In the genomic region with DNA sequence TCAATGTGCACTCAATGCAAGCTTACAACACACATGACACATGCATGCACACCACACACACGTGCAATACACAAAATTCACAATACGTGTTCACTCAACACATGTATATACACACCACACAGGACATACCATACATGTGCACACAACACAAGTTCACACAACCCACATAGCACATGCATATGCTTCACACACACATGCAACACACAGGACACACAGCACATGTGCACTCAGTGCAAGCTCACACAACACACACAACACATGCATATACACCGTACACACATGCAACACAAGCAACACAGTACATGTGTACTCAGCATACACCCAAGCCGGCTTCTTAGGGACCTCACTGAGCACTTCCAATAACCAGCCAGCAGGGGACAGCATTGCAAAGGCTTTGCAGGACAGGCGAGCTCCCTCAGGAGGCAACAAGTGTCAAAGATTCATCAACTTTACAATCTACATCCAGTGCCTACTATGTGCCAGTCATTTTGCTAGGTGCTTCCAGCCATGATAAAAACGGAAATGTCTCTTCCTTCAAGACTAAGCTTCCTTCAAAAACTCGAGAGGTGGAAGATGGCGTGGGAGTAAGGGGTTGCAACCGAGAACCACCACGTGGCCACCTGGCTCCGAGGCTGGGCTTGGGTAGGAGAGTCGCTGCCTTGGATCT, we compare ENCODE assay signal across 8 cellular contexts.
DNase-seq lines count a peak whose midpoint lies in the region; ATAC-seq and TF ChIP-seq lines count a peak whose summit lies in the region.

No MANE protein-coding gene starts in this region.

- H3K9ac ChIP-seq in adipocyte (ENCODE audit: low read length) = no peak overlapping the region

- H3K27me3 ChIP-seq in adipocyte (replicated peaks; ENCODE audit: control insufficient read depth, insufficient read depth, low read length) = peaks cover 18% of the 10 kb centered on the region
- no peaks in the 10 kb centered on the region for H3K27me3 ChIP-seq in left ventricle myocardium inferior (ENCODE audit: low read depth)

- H3K9me3 Mint-ChIP-seq in T-cell = no peaks in the 10 kb centered on the region

- H3K36me3 Mint-ChIP-seq in T-cell = no peaks in the 10 kb centered on the region

- DNase-seq in EL (peak; percentile 70), M059J (ENCODE audit: low read depth) (peak; percentile 65), T-cell (peak; percentile 43 to 78 (median 68)), adipocyte (ENCODE audit: low read depth) (peak; percentile 92), left ventricle myocardium inferior (peak; percentile 73), retinal pigment epithelial cell (ENCODE audit: low read depth) (no peak)

- H3K9me3 ChIP-seq in adipocyte (ENCODE audit: control insufficient read depth, low read length) = no peaks in the 10 kb centered on the region
- no peaks in the 10 kb centered on the region for H3K9me3 ChIP-seq in left ventricle myocardium inferior (replicated peaks)

- H3K4me1 Mint-ChIP-seq in T-cell = peaks cover 7 to 13% (median 12%) of the 10 kb centered on the region in 3 donors

- H3K4me1 ChIP-seq in adipocyte (ENCODE audit: control insufficient read depth, insufficient read depth, low read length) (peaks cover 35% of the 10 kb centered on the region), left ventricle myocardium inferior (peaks cover 36% of the 10 kb centered on the region)

- no peak overlapping the region for H3K4me3 Mint-ChIP-seq in T-cell

- H3K36me3 ChIP-seq in adipocyte (ENCODE audit: control insufficient read depth, insufficient read depth, low read length, severe bottlenecking) (no peaks in the 10 kb centered on the region), left ventricle myocardium inferior (no peaks in the 10 kb centered on the region)

- intact Hi-C loops in left ventricle myocardium inferior (cut with micrococcal nuclease) = loop anchor here (5.0 kb wide), 1 partner anchor 244 kb away; no protein-coding TSS in a partner anchor

- CTCF ChIA-PET in T-cell (lab: Charles Lee) = interaction anchor here (0.5 to 2.9 kb wide), 25 partner anchors 8 to 641 kb away, joined by 3 to 27 read pairs (median 5); no protein-coding TSS in a partner anchor

- H3K27ac Mint-ChIP-seq in T-cell = no peak overlapping the region

- no peak overlapping the region for H3K4me3 ChIP-seq in adipocyte (ENCODE audit: low read length)
- no peak overlapping the region for H3K4me3 ChIP-seq in left ventricle myocardium inferior
- no peak overlapping the region for H3K4me3 ChIP-seq in retinal pigment epithelial cell (ENCODE audit: low read length)

- ATAC-seq in GM21737 (IDR thresholded peaks at IDR 0.05; ENCODE audit: unreplicated experiment) (peak; percentile 73), T-cell (replicated peaks in 1 of 4) (peak; percentile 64 to 84 (median 80)), HG03108 (IDR thresholded peaks at IDR 0.05; ENCODE audit: unreplicated experiment) (no peak)

- POLR2A ChIA-PET in T-cell (lab: Charles Lee) = no interaction called here

- peaks cover 48 to 63% of the 10 kb centered on the region in 2 donors for H3K27me3 Mint-ChIP-seq in T-cell

- no peak overlapping the region for H3K27ac ChIP-seq in left ventricle myocardium inferior (replicated peaks)

- peak; percentile 99 for TF ChIP-seq CTCF in left ventricle myocardium inferior (IDR thresholded peaks at IDR 0.05; ENCODE audit: borderline replicate concordance)
- peak; percentile 100 for TF ChIP-seq CTCF in retinal pigment epithelial cell (conservative IDR thresholded peaks at IDR 0.05; ENCODE audit: low read depth, low read length)
